In genomic region chr9:5953743-5954707, GRCh38 we compare ENCODE assay signal across 2 cellular contexts.
TF ChIP-seq lines count a peak whose summit lies in the region.

No MANE protein-coding gene starts in this region.

TF ChIP-seq in liver, 16 proteins besides CTCF, POLR2A, EP300 and RAD21 (continued from another document):
- TF ChIP-seq ATF3 (IDR thresholded peaks at IDR 0.05) (no peak), JUND (IDR thresholded peaks at IDR 0.05) (no peak), NR2F2 (IDR thresholded peaks at IDR 0.05) (no peak), MAX (IDR thresholded peaks at IDR 0.05) (no peak), EGR1 (IDR thresholded peaks at IDR 0.05; ENCODE audit: low read depth in 2 of 2) (no peak), HNF4G (IDR thresholded peaks at IDR 0.05) (no peak), RXRA (IDR thresholded peaks at IDR 0.05) (no peak), TAF1 (conservative IDR thresholded peaks at IDR 0.05) (no peak), GABPA (IDR thresholded peaks at IDR 0.05 in 1 of 2, conservative IDR thresholded peaks at IDR 0.05 in 1 of 2) (no peak), REST (IDR thresholded peaks at IDR 0.05) (no peak)

TF ChIP-seq in HepG2, 621 proteins besides CTCF, POLR2A, EP300 and RAD21 (continued from another document):
- TF ChIP-seq ZNF142 (CRISPR knock-in tag; IDR thresholded peaks at IDR 0.05) (no peak), IKZF1 (IDR thresholded peaks at IDR 0.05) (no peak), TFAP4 (IDR thresholded peaks at IDR 0.05; ENCODE audit: borderline replicate concordance, low read depth) (no peak), ZNF33B (CRISPR knock-in tag; IDR thresholded peaks at IDR 0.05) (no peak), ZBTB10 (CRISPR knock-in tag; IDR thresholded peaks at IDR 0.05; ENCODE audit: borderline replicate concordance) (no peak), ZNF430 (CRISPR knock-in tag; IDR thresholded peaks at IDR 0.05) (no peak)
